In genomic region chr18:23842305-23842704, GRCh38 we compare ENCODE assay signal across 8 cellular contexts.
"Had no signal": no experiment of that assay in that cellular context is flagged by ENCODE, and none has a peak within 500 bp of the region (broad histone marks: within the 10 kb centered on the region; RNA-seq: fewer than 3 reads in every experiment).

No MANE protein-coding gene starts in this region.

- H3K27ac ChIP-seq: GM23248 had no signal

- H3K9me3 Mint-ChIP-seq: GM23338, H9, HFFc6 had no signal

- H3K27ac Mint-ChIP-seq: GM23338, H9, HFFc6 had no signal

- H3K4me3 ChIP-seq: GM23248, GM23338, HAP-1 had no signal

- H3K36me3 ChIP-seq: HAP-1 had no signal

- H3K9ac ChIP-seq: GM23248 had no signal

- H3K4me3 Mint-ChIP-seq: GM23338, H9, HFFc6 had no signal

- DNase-seq: GM23248, GOT3, H7, H9, HCEC 1CT, HFFc6 had no signal

- H3K4me2 ChIP-seq: GM23338 had no signal

- H2AFZ ChIP-seq: GM23248, GM23338 had no signal

- H3K9me3 ChIP-seq: HAP-1 had no signal
